18 cellular contexts compared by ENCODE assay signal in the genomic region with DNA sequence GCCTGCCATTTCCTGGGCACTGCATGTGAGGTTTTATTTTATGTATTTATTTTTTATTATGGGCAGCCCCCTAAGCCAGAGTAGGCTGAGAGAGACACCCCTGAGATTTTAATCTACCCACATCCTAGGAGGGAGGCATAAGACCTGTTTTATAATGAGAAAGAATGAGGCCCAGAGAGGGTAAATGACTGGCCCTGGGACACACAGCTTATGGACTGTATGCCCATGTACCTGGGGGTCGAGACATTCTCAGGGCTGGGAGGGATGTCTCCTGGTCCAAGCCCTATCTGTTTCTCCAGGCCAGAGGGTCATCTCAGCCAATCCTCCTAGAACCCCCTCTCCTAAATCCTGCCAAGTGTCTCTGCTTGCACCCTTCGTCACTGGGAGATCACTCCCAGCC. TPM values are rescaled to one million over a fixed set of nuclear protein-coding genes. Genes with fewer than 3 reads are reported as not detected.
A peak's percentile ranks its signal among the peaks of the same experiment; 100 is the strongest.
DNase-seq lines count a peak whose midpoint lies in the region; ATAC-seq, FAIRE-seq and TF ChIP-seq lines count a peak whose summit lies in the region.
"Had no signal": no experiment of that assay in that cellular context is flagged by ENCODE, and none has a peak within 500 bp of the region (broad histone marks: within the 10 kb centered on the region; RNA-seq: fewer than 3 reads in every experiment).

No MANE protein-coding gene starts in this region.

- H3K4me1 ChIP-seq in upper lobe of left lung: peaks cover 89 to 100% (median 94%) of the 10 kb centered on the region in 4 donors

- H3K4me3 ChIP-seq in dorsolateral prefrontal cortex (peak overlapping the region in 1 of 59 donors; percentile 28), upper lobe of left lung (no peak overlapping the region)

- no peak for DNase-seq in activated naive CD4-positive, alpha-beta T cell treated with anti-CD3 and anti-CD28 coated beads for 36 hours
- DNase-seq in dorsolateral prefrontal cortex: no peak
- DNase-seq in nephron progenitor cell: no peak
- no peak for DNase-seq in upper lobe of left lung
- no peak for DNase-seq in nucleus accumbens (lab: John Stamatoyannopoulos, UW)
- no peak for DNase-seq in urothelium cell line (ENCODE audit: low spot score)
- DNase-seq: 8988T; activated B cell treated with CpG ODN at 0.5 μM for 24 hours; cerebellar nuclear complex; midbrain; NCI-H187; NCI-H524 treated with DMSO at 0.1 percent for 48 hours; stimulated activated CD4-positive, alpha-beta T cell treated with anti-CD3 and anti-CD28 coated beads, Interleukin-2, amount 100 ng/mL, for 24 hours; stimulated activated CD8-positive, alpha-beta memory T cell treated with anti-CD3 and anti-CD28 coated beads, Interleukin-4, amount 100 ng/mL, for 48 hours had no signal

- intact Hi-C loops in activated naive CD4-positive, alpha-beta T cell treated with anti-CD3 and anti-CD28 coated beads for 36 hours (cut with micrococcal nuclease): no loop called here
- intact Hi-C loops in dorsolateral prefrontal cortex (cut with DNase I): loop anchor here (5.0 to 10.0 kb wide), 2 partner anchors 108 to 216 kb away; no protein-coding TSS in a partner anchor

- H3K27me3 ChIP-seq in dorsolateral prefrontal cortex: no peaks in the 10 kb centered on the region
- H3K27me3 ChIP-seq in upper lobe of left lung: no peaks in the 10 kb centered on the region

- H3K9me3 Mint-ChIP-seq in activated naive CD4-positive, alpha-beta T cell treated with anti-CD3 and anti-CD28 coated beads, Interleukin-2, amount 50 U/mL, for 24 hours: no peaks in the 10 kb centered on the region
- H3K9me3 Mint-ChIP-seq in activated naive CD4-positive, alpha-beta T cell treated with anti-CD3 and anti-CD28 coated beads for 36 hours: no peaks in the 10 kb centered on the region
- H3K9me3 Mint-ChIP-seq in nephron progenitor cell: no peaks in the 10 kb centered on the region
- H3K9me3 Mint-ChIP-seq: activated B cell treated with CpG ODN at 0.5 μM for 24 hours had no signal

- no peak for FAIRE-seq in urothelium cell line (lab: Jason Lieb, UNC)

- CTCF ChIA-PET in activated naive CD4-positive, alpha-beta T cell treated with anti-CD3 and anti-CD28 coated beads for 36 hours (lab: Charles Lee): no interaction called here

- WGBS in upper lobe of left lung, 2 donors: 80 to 89% methylated on average over 2 of the region's 2 CpGs

- H3K36me3 Mint-ChIP-seq in activated naive CD4-positive, alpha-beta T cell treated with anti-CD3 and anti-CD28 coated beads, Interleukin-2, amount 50 U/mL, for 24 hours: no peaks in the 10 kb centered on the region
- no peaks in the 10 kb centered on the region for H3K36me3 Mint-ChIP-seq in activated naive CD4-positive, alpha-beta T cell treated with anti-CD3 and anti-CD28 coated beads for 36 hours (ENCODE audit: low read depth)
- H3K36me3 Mint-ChIP-seq in nephron progenitor cell (ENCODE audit: low read depth): no peaks in the 10 kb centered on the region
- H3K36me3 Mint-ChIP-seq: activated naive CD8-positive, alpha-beta T cell had no signal

- TF ChIP-seq POLR2A in upper lobe of left lung (IDR thresholded peaks at IDR 0.05): no peak

- no peak overlapping the region for H3K4me3 Mint-ChIP-seq in activated naive CD4-positive, alpha-beta T cell treated with anti-CD3 and anti-CD28 coated beads, Interleukin-2, amount 50 U/mL, for 24 hours
- no peak overlapping the region for H3K4me3 Mint-ChIP-seq in activated naive CD4-positive, alpha-beta T cell treated with anti-CD3 and anti-CD28 coated beads for 36 hours
- H3K4me3 Mint-ChIP-seq in nephron progenitor cell: no peak overlapping the region
- H3K4me3 Mint-ChIP-seq: activated B cell treated with CpG ODN at 0.5 μM for 24 hours; activated naive CD8-positive, alpha-beta T cell had no signal

- H3K27ac ChIP-seq in dorsolateral prefrontal cortex: peak overlapping the region in 54 of 59 donors; percentile 14 to 98 (median 95)
- peak overlapping the region; percentile 92 to 95 (median 94) for H3K27ac ChIP-seq in upper lobe of left lung

- peaks cover 6% of the 10 kb centered on the region for H3K27me3 Mint-ChIP-seq in activated naive CD4-positive, alpha-beta T cell treated with anti-CD3 and anti-CD28 coated beads, Interleukin-2, amount 50 U/mL, for 24 hours
- H3K27me3 Mint-ChIP-seq in activated naive CD4-positive, alpha-beta T cell treated with anti-CD3 and anti-CD28 coated beads for 36 hours (ENCODE audit: low read depth): peaks cover 11% of the 10 kb centered on the region
- H3K27me3 Mint-ChIP-seq in nephron progenitor cell (ENCODE audit: low read depth, poor library complexity): peaks cover 25% of the 10 kb centered on the region

- TF ChIP-seq CTCF in dorsolateral prefrontal cortex (IDR thresholded peaks at IDR 0.05 in 54 of 56, conservative IDR thresholded peaks at IDR 0.05 in 2 of 56; ENCODE audit: low read depth in 1 of 56, partially characterized antibody in 56 of 56) (no peak), nephron progenitor cell (IDR thresholded peaks at IDR 0.05) (no peak), upper lobe of left lung (IDR thresholded peaks at IDR 0.05) (no peak)

- no peaks in the 10 kb centered on the region for H3K36me3 ChIP-seq in upper lobe of left lung

- no peaks in the 10 kb centered on the region for H3K9me3 ChIP-seq in upper lobe of left lung

- TF ChIP-seq EP300 in upper lobe of left lung (IDR thresholded peaks at IDR 0.05): no peak

- H3K4me1 Mint-ChIP-seq in activated naive CD4-positive, alpha-beta T cell treated with anti-CD3 and anti-CD28 coated beads, Interleukin-2, amount 50 U/mL, for 24 hours: no peaks in the 10 kb centered on the region
- H3K4me1 Mint-ChIP-seq in activated naive CD4-positive, alpha-beta T cell treated with anti-CD3 and anti-CD28 coated beads for 36 hours (ENCODE audit: low read depth): no peaks in the 10 kb centered on the region
- H3K4me1 Mint-ChIP-seq in nephron progenitor cell: peaks cover 93% of the 10 kb centered on the region
- H3K4me1 Mint-ChIP-seq: activated B cell treated with CpG ODN at 0.5 μM for 24 hours had no signal

- peak overlapping the region; percentile 38 for H3K27ac Mint-ChIP-seq in activated naive CD4-positive, alpha-beta T cell treated with anti-CD3 and anti-CD28 coated beads, Interleukin-2, amount 50 U/mL, for 24 hours
- no peak overlapping the region for H3K27ac Mint-ChIP-seq in activated naive CD4-positive, alpha-beta T cell treated with anti-CD3 and anti-CD28 coated beads for 36 hours
- peak overlapping the region; percentile 26 for H3K27ac Mint-ChIP-seq in nephron progenitor cell
- H3K27ac Mint-ChIP-seq: activated B cell treated with CpG ODN at 0.5 μM for 24 hours; activated naive CD8-positive, alpha-beta T cell; progenitor cell of endocrine pancreas had no signal

- ATAC-seq in upper lobe of left lung (ENCODE audit: low FRiP score in 2 of 2) (no peak), HG03139 (IDR thresholded peaks at IDR 0.05; ENCODE audit: unreplicated experiment) (no peak)

RNA-seq across cellular contexts. Expression of a gene that starts 6.1 kb away (rescaled TPM):
- total RNA-seq in activated naive CD4-positive, alpha-beta T cell treated with anti-CD3 and anti-CD28 coated beads for 36 hours: 1 to 10 TPM; 5.1 to 6.2 TPM
- total RNA-seq in dorsolateral prefrontal cortex (100 to 1,000 TPM in 73 of 120 experiments, 10 to 100 TPM in 47; 60.7 to 184 (median 106) TPM), upper lobe of left lung (100 to 1,000 TPM in 5 of 6 donors, 10 to 100 TPM in 1; 95.3 to 607 (median 227) TPM)

RNA-seq across cellular contexts. Expression of a gene that starts 57.4 kb away (rescaled TPM):
- total RNA-seq in activated naive CD4-positive, alpha-beta T cell treated with anti-CD3 and anti-CD28 coated beads for 36 hours: not detected
- total RNA-seq in dorsolateral prefrontal cortex: not detected
- total RNA-seq in upper lobe of left lung: not detected
- total RNA-seq: activated B cell treated with CpG ODN at 0.5 μM for 24 hours, progenitor cell of endocrine pancreas had no signal

Comparison
In these comparisons a context has a peak if more than half of its experiments do, and no peak if none do; other contexts are left out.
1. RNA of a gene that starts 6.1 kb away (total RNA-seq): 95.3 to 607 TPM in upper lobe of left lung and 60.7 to 184 TPM in dorsolateral prefrontal cortex; 5.1 to 6.2 TPM in activated naive CD4-positive, alpha-beta T cell treated with anti-CD3 and anti-CD28 coated beads for 36 hours; every median in the first group is over 4 times any median in the second.